ENCODE assay signal across 8 cellular contexts in the genomic region with DNA sequence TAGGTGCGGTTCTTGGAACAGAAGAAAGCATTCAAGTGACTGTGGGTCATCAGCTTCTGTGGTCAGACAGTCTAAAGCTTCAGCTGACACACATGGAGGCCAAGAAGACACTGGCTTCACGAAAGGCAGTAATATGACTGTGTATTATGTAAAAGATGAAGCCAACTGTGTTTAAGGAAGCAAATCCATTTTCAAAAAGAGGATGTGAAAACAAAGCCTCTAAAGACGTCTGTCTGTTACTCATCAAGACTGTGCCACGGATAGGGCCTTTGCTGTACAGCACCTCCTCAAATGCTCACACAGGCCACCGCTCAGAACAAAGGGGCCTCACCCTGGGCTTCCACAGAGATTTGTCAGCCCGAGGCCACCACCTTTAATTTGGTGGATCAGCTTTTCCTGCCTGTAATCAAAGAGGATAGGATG. TPM values are rescaled to one million over a fixed set of nuclear protein-coding genes. Genes with fewer than 3 reads are reported as not detected.
DNase-seq lines count a peak whose midpoint lies in the region; ATAC-seq and TF ChIP-seq lines count a peak whose summit lies in the region.

No MANE protein-coding gene starts in this region.

- no peaks in the 10 kb centered on the region for H3K27me3 ChIP-seq in BE2C

- peak; percentile 94 for ATAC-seq in GM21528 (IDR thresholded peaks at IDR 0.05; ENCODE audit: low FRiP score, unreplicated experiment)
- peak; percentile 84 for ATAC-seq in HG03575 (IDR thresholded peaks at IDR 0.05; ENCODE audit: extremely low read depth, insufficient number of reproducible peaks, low FRiP score, unreplicated experiment)
- ATAC-seq in SK-N-SH treated with all-trans-retinoic acid at 6 μM for 48 hours, result no peak

- DNase-seq in GM10266 (ENCODE audit: extremely low spot score) (peak; percentile 66), glomerular visceral epithelial cell (ENCODE audit: extremely low spot score) (peak; percentile 81), NCI-H146 (lab: John Stamatoyannopoulos, UW) (no peak), BE2C (no peak), hippocampal formation (lab: John Stamatoyannopoulos, UW) (no peak)

- H3K36me3 ChIP-seq in BE2C, result no peaks in the 10 kb centered on the region

- H3K4me3 ChIP-seq in BE2C (ENCODE audit: low read depth, low read length), result no peak overlapping the region

- no peaks in the 10 kb centered on the region for H3K9me3 ChIP-seq in BE2C

- H3K4me1 ChIP-seq in BE2C, result no peaks in the 10 kb centered on the region

- TF ChIP-seq CTCF in GM10266 (IDR thresholded peaks at IDR 0.05; ENCODE audit: control insufficient read depth, insufficient read depth, low read depth, missing control alignments) (no peak), BE2C (IDR thresholded peaks at IDR 0.05; ENCODE audit: low read depth, low read length) (no peak)

TF ChIP-seq in SK-N-SH treated with all-trans-retinoic acid at 6 μM for 48 hours, 23 proteins besides CTCF, POLR2A, EP300 and RAD21:
- TF ChIP-seq GLIS3 (CRISPR knock-in tag; IDR thresholded peaks at IDR 0.05), result no peak
- no peak for TF ChIP-seq ESRRG (CRISPR knock-in tag; IDR thresholded peaks at IDR 0.05)
- TF ChIP-seq, protein P1, sequence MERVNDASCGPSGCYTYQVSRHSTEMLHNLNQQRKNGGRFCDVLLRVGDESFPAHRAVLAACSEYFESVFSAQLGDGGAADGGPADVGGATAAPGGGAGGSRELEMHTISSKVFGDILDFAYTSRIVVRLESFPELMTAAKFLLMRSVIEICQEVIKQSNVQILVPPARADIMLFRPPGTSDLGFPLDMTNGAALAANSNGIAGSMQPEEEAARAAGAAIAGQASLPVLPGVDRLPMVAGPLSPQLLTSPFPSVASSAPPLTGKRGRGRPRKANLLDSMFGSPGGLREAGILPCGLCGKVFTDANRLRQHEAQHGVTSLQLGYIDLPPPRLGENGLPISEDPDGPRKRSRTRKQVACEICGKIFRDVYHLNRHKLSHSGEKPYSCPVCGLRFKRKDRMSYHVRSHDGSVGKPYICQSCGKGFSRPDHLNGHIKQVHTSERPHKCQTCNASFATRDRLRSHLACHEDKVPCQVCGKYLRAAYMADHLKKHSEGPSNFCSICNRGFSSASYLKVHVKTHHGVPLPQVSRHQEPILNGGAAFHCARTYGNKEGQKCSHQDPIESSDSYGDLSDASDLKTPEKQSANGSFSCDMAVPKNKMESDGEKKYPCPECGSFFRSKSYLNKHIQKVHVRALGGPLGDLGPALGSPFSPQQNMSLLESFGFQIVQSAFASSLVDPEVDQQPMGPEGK (CRISPR knock-in tag; IDR thresholded peaks at IDR 0.05; ENCODE audit: borderline replicate concordance), result no peak
TF ChIP-seq in SK-N-SH treated with all-trans-retinoic acid at 6 μM for 48 hours: peak in this region for 0.

RNA-seq across cellular contexts. Expression of gene TMEM163, which starts 21.1 kb away (rescaled TPM):
- polyA plus RNA-seq in BE2C (2012; ENCODE audit: insufficient read depth, insufficient read length, low read depth), result not detected

Comparison
In these comparisons a context has a peak if more than half of its experiments do, and no peak if none do; other contexts are left out.
1. DNase-seq: peak in GM10266 (single experiment) and glomerular visceral epithelial cell (single experiment); none in NCI-H146 (single experiment), BE2C (single experiment) and hippocampal formation (0 of 2).